Comparison of ENCODE assay signal across 23 cellular contexts in the genomic region with DNA sequence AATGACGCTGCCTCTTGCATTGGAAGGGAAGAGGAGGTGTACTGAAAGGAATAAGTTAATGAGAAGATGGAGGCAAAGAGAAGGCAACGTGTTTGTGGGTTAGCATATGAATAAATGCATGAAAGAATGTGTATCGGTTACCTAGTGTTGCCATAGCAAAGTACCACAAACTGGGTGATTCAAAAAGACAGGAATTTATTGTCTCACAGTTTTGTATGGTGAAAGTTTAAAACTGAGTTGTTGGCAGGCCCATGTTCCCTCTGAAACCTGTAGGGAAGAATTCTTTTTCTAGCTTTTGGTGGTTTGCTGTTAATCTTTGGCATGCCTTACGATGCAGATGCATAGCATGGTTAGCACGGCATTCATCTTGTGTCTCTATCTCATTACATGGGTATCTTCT.
A peak's percentile ranks its signal among the peaks of the same experiment; 100 is the strongest.
DNase-seq lines count a peak whose midpoint lies in the region; ATAC-seq, FAIRE-seq and TF ChIP-seq lines count a peak whose summit lies in the region.
"Had no signal": no experiment of that assay in that cellular context is flagged by ENCODE, and none has a peak within 500 bp of the region (broad histone marks: within the 10 kb centered on the region; RNA-seq: fewer than 3 reads in every experiment).

No MANE protein-coding gene starts in this region.

- no peak for TF ChIP-seq POLR2A in GM18505 (IDR thresholded peaks at IDR 0.05; ENCODE audit: borderline replicate concordance, extremely low read depth, insufficient read depth, insufficient read length)

- H3K4me1 ChIP-seq in astrocyte (ENCODE audit: insufficient read depth, low read length): no peaks in the 10 kb centered on the region
- H3K4me1 ChIP-seq: adrenal gland, psoas muscle, spleen, uterus had no signal

- H3K36me3 ChIP-seq in astrocyte (ENCODE audit: insufficient read depth, low read length): no peaks in the 10 kb centered on the region
- H3K36me3 ChIP-seq: adrenal gland, spleen, uterus had no signal

- peaks cover 5% of the 10 kb centered on the region for H3K9me3 Mint-ChIP-seq in astrocyte (ENCODE audit: unreplicated experiment)
- H3K9me3 Mint-ChIP-seq: activated CD4-positive, alpha-beta T cell treated with anti-CD3 and anti-CD28 coated beads, Interleukin-2, amount 10 ng/mL, durations not matched to agents 24 days and 14 days had no signal

- no peaks in the 10 kb centered on the region for H3K27me3 Mint-ChIP-seq in astrocyte (ENCODE audit: low read depth, unreplicated experiment)
- H3K27me3 Mint-ChIP-seq: activated CD4-positive, alpha-beta T cell treated with anti-CD3 and anti-CD28 coated beads, Interleukin-2, amount 10 ng/mL, durations not matched to agents 24 days and 14 days; T-cell had no signal

- no peak for TF ChIP-seq CTCF in AG09309 (IDR thresholded peaks at IDR 0.05; ENCODE audit: control insufficient read depth, insufficient read depth, low read depth, low read length, missing control alignments)
- TF ChIP-seq CTCF in astrocyte (IDR thresholded peaks at IDR 0.05; ENCODE audit: insufficient read depth, low read depth, low read length): no peak

- no peak for ATAC-seq in GM18505 (IDR thresholded peaks at IDR 0.05; ENCODE audit: unreplicated experiment)
- ATAC-seq: CD8-positive, alpha-beta T cell; left colon; psoas muscle; T-cell had no signal

- H3K27ac Mint-ChIP-seq in astrocyte (ENCODE audit: unreplicated experiment): peak overlapping the region; percentile 55
- H3K27ac Mint-ChIP-seq: activated CD4-positive, alpha-beta T cell treated with anti-CD3 and anti-CD28 coated beads, Interleukin-2, amount 10 ng/mL, durations not matched to agents 24 days and 14 days; CD8-positive, alpha-beta T cell; mesothelial cell of epicardium; T-cell had no signal

- peak overlapping the region; percentile 37 for H3K9ac ChIP-seq in astrocyte (ENCODE audit: low read length)

- no peak overlapping the region for H2AFZ ChIP-seq in astrocyte (ENCODE audit: low read depth, low read length)

- no peaks in the 10 kb centered on the region for H3K36me3 Mint-ChIP-seq in astrocyte (ENCODE audit: low read depth, unreplicated experiment)
- H3K36me3 Mint-ChIP-seq: CD8-positive, alpha-beta T cell; mesothelial cell of epicardium; T-cell had no signal

- no peaks in the 10 kb centered on the region for H4K20me1 ChIP-seq in astrocyte (ENCODE audit: insufficient read depth, low read length)

- H3K9me3 ChIP-seq in astrocyte (ENCODE audit: insufficient read depth, low read depth, low read length): no peaks in the 10 kb centered on the region
- H3K9me3 ChIP-seq: adrenal gland, psoas muscle had no signal

- H3K4me3 Mint-ChIP-seq in astrocyte (ENCODE audit: unreplicated experiment): no peak overlapping the region
- H3K4me3 Mint-ChIP-seq: activated CD4-positive, alpha-beta T cell treated with anti-CD3 and anti-CD28 coated beads, Interleukin-2, amount 10 ng/mL, durations not matched to agents 24 days and 14 days; CD8-positive, alpha-beta T cell; mesothelial cell of epicardium; neural crest cell; T-cell had no signal

- peak; percentile 98 for DNase-seq in AG09309 (ENCODE audit: low read depth)
- peak; percentile 23 for DNase-seq in HS-27A (ENCODE audit: low read depth)
- DNase-seq in astrocyte (ENCODE audit: low read depth): peak; percentile 97
- peak; percentile 18 for DNase-seq in iris pigment epithelial cell (ENCODE audit: low read depth)
- DNase-seq in superior temporal gyrus (ENCODE audit: extremely low spot score): no peak
- DNase-seq in medulla oblongata (ENCODE audit: extremely low spot score): no peak
- no peak for DNase-seq in cerebellum (ENCODE audit: low spot score)
- DNase-seq: activated CD4-positive, alpha-beta T cell treated with anti-CD3 and anti-CD28 coated beads, Interleukin-2, amount 10 ng/mL, durations not matched to agents 24 days and 14 days; adrenal gland; CD8-positive, alpha-beta T cell; Karpas-422; left colon; NCI-H1105; NCI-H526; psoas muscle; SHP77; spleen; T-cell; uterus had no signal

- H3K79me2 ChIP-seq in astrocyte (ENCODE audit: insufficient read depth, low read length): no peaks in the 10 kb centered on the region

- H3K4me3 ChIP-seq in AG09309 (ENCODE audit: control insufficient read depth, low read depth, low read length): no peak overlapping the region
- H3K4me3 ChIP-seq in astrocyte (ENCODE audit: insufficient read depth, low read depth, low read length): no peak overlapping the region
- H3K4me3 ChIP-seq: adrenal gland, psoas muscle, spleen, uterus had no signal

- no peak for FAIRE-seq in astrocyte (lab: Jason Lieb, UNC)
- FAIRE-seq: endometrium had no signal

- no peaks in the 10 kb centered on the region for H3K4me1 Mint-ChIP-seq in astrocyte (ENCODE audit: low read depth, unreplicated experiment)
- H3K4me1 Mint-ChIP-seq: activated CD4-positive, alpha-beta T cell treated with anti-CD3 and anti-CD28 coated beads, Interleukin-2, amount 10 ng/mL, durations not matched to agents 24 days and 14 days; mesothelial cell of epicardium; neural crest cell; T-cell had no signal

- no peaks in the 10 kb centered on the region for H3K27me3 ChIP-seq in astrocyte (ENCODE audit: insufficient read depth, low read length)
- H3K27me3 ChIP-seq: adrenal gland, spleen, uterus had no signal

- peak overlapping the region; percentile 7 for H3K4me2 ChIP-seq in astrocyte (ENCODE audit: low read length)

- peak overlapping the region; percentile 76 for H3K27ac ChIP-seq in astrocyte (ENCODE audit: low read depth, low read length)
- H3K27ac ChIP-seq: adrenal gland, psoas muscle, spleen, uterus had no signal

Comparison
In these comparisons a context has a peak if more than half of its experiments do, and no peak if none do; other contexts are left out.
1. DNase-seq: peak in AG09309 (single experiment), HS-27A (single experiment), astrocyte (single experiment) and iris pigment epithelial cell (single experiment); none in superior temporal gyrus (single experiment), medulla oblongata (single experiment) and cerebellum (single experiment).